Comparison of ENCODE assay signal across 20 cellular contexts in genomic region chr18:55487997-55488396, GRCh38.
"Had no signal": no experiment of that assay in that cellular context is flagged by ENCODE, and none has a peak within 500 bp of the region (broad histone marks: within the 10 kb centered on the region; RNA-seq: fewer than 3 reads in every experiment).

No MANE protein-coding gene starts in this region.

- H3K27ac ChIP-seq: breast epithelium, tibial nerve had no signal

- H3K9me3 ChIP-seq: breast epithelium, tibial nerve had no signal

- ATAC-seq: activated CD8-positive, alpha-beta T cell treated with anti-CD3 and anti-CD28 coated beads for 36 hours; activated naive CD8-positive, alpha-beta T cell treated with anti-CD3 and anti-CD28 coated beads, Interleukin-2, amount 50 U/mL, for 24 hours; left lobe of liver; stimulated activated naive CD8-positive, alpha-beta T cell treated with anti-CD3 and anti-CD28 coated beads, Interleukin-15, Interleukin-2, amounts not matched to agents 100 U/mL and 50 U/mL, for 24 hours had no signal

- H3K27me3 ChIP-seq: breast epithelium, tibial nerve had no signal

- DNase-seq: activated CD4-positive, alpha-beta T cell treated with anti-CD3 and anti-CD28 coated beads, Interleukin-2, amount 10 ng/mL, durations not matched to agents 24 days and 14 days; activated CD8-positive, alpha-beta T cell treated with anti-CD3 and anti-CD28 coated beads for 36 hours; activated naive CD4-positive, alpha-beta T cell treated with anti-CD3 and anti-CD28 coated beads for 36 hours; activated naive CD8-positive, alpha-beta T cell treated with anti-CD3 and anti-CD28 coated beads, Interleukin-2, amount 50 U/mL, for 24 hours; activated T-cell treated with anti-CD3 and anti-CD28 coated beads, Interleukin-2, amount 50 U/mL, for 1 hour; anterior cingulate cortex; cortex of kidney; kidney; stimulated activated CD4-positive, alpha-beta T cell treated with anti-CD3 and anti-CD28 coated beads, Interleukin-12 subunit alpha, Interleukin-12 subunit beta, amount 100 ng/mL, for 4 hours; stimulated activated CD4-positive, alpha-beta T cell treated with anti-CD3 and anti-CD28 coated beads, Interleukin-1b, Interleukin-23, amount 100 ng/mL, for 48 hours; stimulated activated CD8-positive, alpha-beta memory T cell treated with anti-CD3 and anti-CD28 coated beads, Interleukin-4, amount 100 ng/mL, for 48 hours; stimulated activated naive CD8-positive, alpha-beta T cell treated with anti-CD3 and anti-CD28 coated beads, Interleukin-15, Interleukin-2, amounts not matched to agents 100 U/mL and 50 U/mL, for 24 hours; T-helper 9 cell had no signal

- H3K4me3 ChIP-seq: breast epithelium, lung, tibial nerve had no signal

- H3K4me3 Mint-ChIP-seq: activated CD4-positive, alpha-beta T cell treated with anti-CD3 and anti-CD28 coated beads, Interleukin-2, amount 10 ng/mL, durations not matched to agents 24 days and 14 days; activated CD8-positive, alpha-beta T cell treated with anti-CD3 and anti-CD28 coated beads for 36 hours; activated naive CD4-positive, alpha-beta T cell treated with anti-CD3 and anti-CD28 coated beads for 36 hours; activated naive CD8-positive, alpha-beta T cell treated with anti-CD3 and anti-CD28 coated beads, Interleukin-2, amount 50 U/mL, for 24 hours; neural crest cell had no signal

- H3K9me3 Mint-ChIP-seq: activated CD8-positive, alpha-beta T cell treated with anti-CD3 and anti-CD28 coated beads for 36 hours; activated naive CD4-positive, alpha-beta T cell treated with anti-CD3 and anti-CD28 coated beads for 36 hours; activated naive CD8-positive, alpha-beta T cell treated with anti-CD3 and anti-CD28 coated beads, Interleukin-2, amount 50 U/mL, for 24 hours; activated T-helper 2 cell treated with anti-CD3 and anti-CD28 coated beads, Interferon-gamma antibody, Interleukin-2, Interleukin-4, amounts not matched to agents 10 μg/mL and 5 μg/mL and 100 μg/mL, durations not matched to agents 14 hours and 24 hours and 36 hours; neural crest cell had no signal

- H3K27me3 Mint-ChIP-seq: progenitor cell of endocrine pancreas had no signal

- H3K4me1 ChIP-seq: breast epithelium had no signal

- H3K36me3 ChIP-seq: breast epithelium, tibial nerve had no signal

- H3K27ac Mint-ChIP-seq: activated CD4-positive, alpha-beta T cell treated with anti-CD3 and anti-CD28 coated beads, Interleukin-2, amount 10 ng/mL, durations not matched to agents 24 days and 14 days; activated naive CD4-positive, alpha-beta T cell treated with anti-CD3 and anti-CD28 coated beads for 36 hours; activated naive CD8-positive, alpha-beta T cell treated with anti-CD3 and anti-CD28 coated beads, Interleukin-2, amount 50 U/mL, for 24 hours; activated T-helper 2 cell treated with anti-CD3 and anti-CD28 coated beads, Interferon-gamma antibody, Interleukin-2, Interleukin-4, amounts not matched to agents 10 μg/mL and 5 μg/mL and 100 μg/mL, durations not matched to agents 14 hours and 24 hours and 36 hours; progenitor cell of endocrine pancreas had no signal
